In genomic region chr15:82805994-82806406, GRCh38 we compare ENCODE assay signal across 10 cellular contexts. TPM values are rescaled to one million over a fixed set of nuclear protein-coding genes. Genes with fewer than 3 reads are reported as not detected.
A peak's percentile ranks its signal among the peaks of the same experiment; 100 is the strongest.
DNase-seq lines count a peak whose midpoint lies in the region; ATAC-seq and TF ChIP-seq lines count a peak whose summit lies in the region.
"Had no signal": no experiment of that assay in that cellular context is flagged by ENCODE, and none has a peak within 500 bp of the region (broad histone marks: within the 10 kb centered on the region; RNA-seq: fewer than 3 reads in every experiment).

TSS of gene FSD2 (minus strand) at chr15:82806069. CDS start at chr15:82787390, 18,679 bp downstream.

- in situ Hi-C loops in transverse colon (cut with MboI; ENCODE audit: low pct_ligation_motif_present in 1 of 4, low pct_unique_long_range_greater_than_20kb in 1 of 4, low sequenced_read_pairs in 3 of 4), result no loop called here

- no peaks in the 10 kb centered on the region for H3K27me3 ChIP-seq in transverse colon

- no peaks in the 10 kb centered on the region for H3K9me3 ChIP-seq in transverse colon
- H3K9me3 ChIP-seq: SJSA1 had no signal

- TF ChIP-seq CTCF in transverse colon (IDR thresholded peaks at IDR 0.05), result no peak

- no peak for TF ChIP-seq POLR2A in transverse colon (IDR thresholded peaks at IDR 0.05)

- 61 to 71% methylated on average over 1 to 2 of the region's 2 CpGs for WGBS in transverse colon (ENCODE audit: low coverage in 1 of 2), 2 donors

- no peaks in the 10 kb centered on the region for H3K36me3 ChIP-seq in transverse colon

- H3K4me3 ChIP-seq in transverse colon, result no peak within 1 kb of the TSS
- H3K4me3 ChIP-seq: SJSA1 had no signal

- DNase-seq in SIG-M5 treated with dmso at 0.1 percent for 504 hours (lab: John Stamatoyannopoulos, UW; ENCODE audit: unreplicated experiment), result peak; percentile 71
- no peak for DNase-seq in SIG-M5 (lab: John Stamatoyannopoulos, UW)
- DNase-seq in RPMI7951 (ENCODE audit: low read depth), result peak; percentile 18
- peak; percentile 11 for DNase-seq in transverse colon
- no peak for DNase-seq in NCI-H1092 treated with DMSO at 0.1 percent for 48 hours (lab: John Stamatoyannopoulos, UW)
- no peak for DNase-seq in activated naive CD4-positive, alpha-beta T cell treated with Interleukin-2 at 50 U/mL for 16 hours
- DNase-seq in caudate nucleus (lab: John Stamatoyannopoulos, UW), result no peak

- H3K27ac ChIP-seq in transverse colon (no peak within 1 kb of the TSS), caudate nucleus (ENCODE audit: low read depth, low read length) (no peak within 1 kb of the TSS)
- H3K27ac ChIP-seq: SJSA1 had no signal

- intact Hi-C loops in transverse colon (cut with DNase I; ENCODE audit: low total_unique reads), result no loop called here

- ATAC-seq in HG03064 (IDR thresholded peaks at IDR 0.05; ENCODE audit: low read depth, unreplicated experiment), result peak; percentile 57

- peaks cover 0 to 10% (median 2%) of the 10 kb centered on the region in 4 donors for H3K4me1 ChIP-seq in transverse colon

- TF ChIP-seq EP300 in transverse colon (IDR thresholded peaks at IDR 0.05; ENCODE audit: low read depth), result no peak

RNA-seq across cellular contexts. Expression of gene FSD2, which starts in this region (rescaled TPM):
- total RNA-seq in RPMI7951 (2014; rRNA removed; shearing (Covaris generic)), result not detected in 2 replicates
- total RNA-seq in transverse colon, result not detected
- total RNA-seq: epithelial cell of proximal tubule, SJSA1 had no signal

Comparison
In these comparisons a context has a peak if more than half of its experiments do, and no peak if none do; other contexts are left out.
1. Peak in DNase-seq in RPMI7951; RNA of the gene not detected or under 1 TPM.
2. Peak in DNase-seq in transverse colon; RNA of the gene not detected or under 1 TPM.